Comparison of ENCODE assay signal across 12 cellular contexts in genomic region chr7:158649279-158649678, GRCh38. TPM values are rescaled to one million over a fixed set of nuclear protein-coding genes. Genes with fewer than 3 reads are reported as not detected.
DNase-seq lines count a peak whose midpoint lies in the region; ATAC-seq and TF ChIP-seq lines count a peak whose summit lies in the region.
"Had no signal": no experiment of that assay in that cellular context is flagged by ENCODE, and none has a peak within 500 bp of the region (broad histone marks: within the 10 kb centered on the region; RNA-seq: fewer than 3 reads in every experiment).

No MANE protein-coding gene starts in this region.

- no peaks in the 10 kb centered on the region for H3K9me3 ChIP-seq in A673 (ENCODE audit: low read depth, low read length, poor library complexity, severe bottlenecking)

- H3K4me1 ChIP-seq in A673 (ENCODE audit: insufficient read depth, low read length, poor library complexity, severe bottlenecking): no peaks in the 10 kb centered on the region

- ATAC-seq in HG03039 (IDR thresholded peaks at IDR 0.05; ENCODE audit: unreplicated experiment): no peak

- H3K4me3 ChIP-seq in A673 (ENCODE audit: low read depth, low read length, poor library complexity, severe bottlenecking) (no peak overlapping the region), astrocyte of the spinal cord (ENCODE audit: low read depth, low read length) (no peak overlapping the region)

- intact Hi-C loops in A673 (cut with micrococcal nuclease; ENCODE audit: unreplicated experiment): no loop called here

- DNase-seq in A673 (ENCODE audit: low spot score) (peak; percentile 25), HT-29 (ENCODE audit: low spot score) (peak; percentile 16), astrocyte of the spinal cord (ENCODE audit: low read depth, low spot score) (peak; percentile 83), kidney glomerular epithelial cell (lab: John Stamatoyannopoulos, UW) (peak; percentile 55), NCI-H128 (lab: John Stamatoyannopoulos, UW; ENCODE audit: unreplicated experiment) (no peak), hypothalamus (lab: John Stamatoyannopoulos, UW) (no peak)
- DNase-seq in activated effector memory CD4-positive, alpha-beta T cell treated with anti-CD3 and anti-CD28 coated beads, Interleukin-2, amount 50 U/mL, for 16 hours: no peak
- DNase-seq: CD4-positive, alpha-beta T cell; midbrain; RPMI8226; stimulated activated CD4-positive, alpha-beta T cell treated with anti-CD3 and anti-CD28 coated beads, Interleukin-2, amount 100 ng/mL, for 48 hours had no signal

- peaks cover 69% of the 10 kb centered on the region for H3K36me3 ChIP-seq in A673 (ENCODE audit: insufficient read depth, low read length, poor library complexity, severe bottlenecking)

- H3K27ac ChIP-seq in A673 (ENCODE audit: low read depth, low read length, poor library complexity, severe bottlenecking): no peak overlapping the region

- in situ Hi-C loops in astrocyte of the spinal cord (cut with HindIII; ENCODE audit: low sequenced_read_pairs): no loop called here

- BruUV-seq in A673 (replicated peaks; lab: Mats Ljungman, UMichigan): no TSS peak

- POLR2A ChIA-PET in A673 (lab: Charles Lee; ENCODE audit: low non-redundant PET): no interaction called here

- H3K27me3 ChIP-seq in A673 (replicated peaks; ENCODE audit: insufficient read depth, low read depth, low read length, poor library complexity): no peaks in the 10 kb centered on the region

- no peak for TF ChIP-seq CTCF in A673 (conservative IDR thresholded peaks at IDR 0.05; ENCODE audit: low read depth, low read length)
- TF ChIP-seq CTCF in astrocyte of the spinal cord (IDR thresholded peaks at IDR 0.05; ENCODE audit: low read depth, low read length): no peak

- CTCF ChIA-PET in A673 (lab: Charles Lee): no interaction called here

RNA-seq across cellular contexts. Expression of gene NCAPG2, which starts 55.3 kb away (rescaled TPM):
- 127 and 129 TPM in 2 replicates for total RNA-seq in A673 (2021)
- total RNA-seq in HT-29 (2014; rRNA removed; shearing (Covaris generic)): 37.7 and 40.5 TPM in 2 replicates

Comparison
In these comparisons a context has a peak if more than half of its experiments do, and no peak if none do; other contexts are left out.
1. DNase-seq: peak in A673 (single experiment), HT-29 (single experiment), astrocyte of the spinal cord (single experiment) and kidney glomerular epithelial cell (single experiment); none in activated effector memory CD4-positive, alpha-beta T cell treated with anti-CD3 and anti-CD28 coated beads, Interleukin-2, amount 50 U/mL, for 16 hours (single experiment), NCI-H128 (single experiment) and hypothalamus (0 of 51).